Comparison of ENCODE assay signal across 1 cellular context in the genomic region with DNA sequence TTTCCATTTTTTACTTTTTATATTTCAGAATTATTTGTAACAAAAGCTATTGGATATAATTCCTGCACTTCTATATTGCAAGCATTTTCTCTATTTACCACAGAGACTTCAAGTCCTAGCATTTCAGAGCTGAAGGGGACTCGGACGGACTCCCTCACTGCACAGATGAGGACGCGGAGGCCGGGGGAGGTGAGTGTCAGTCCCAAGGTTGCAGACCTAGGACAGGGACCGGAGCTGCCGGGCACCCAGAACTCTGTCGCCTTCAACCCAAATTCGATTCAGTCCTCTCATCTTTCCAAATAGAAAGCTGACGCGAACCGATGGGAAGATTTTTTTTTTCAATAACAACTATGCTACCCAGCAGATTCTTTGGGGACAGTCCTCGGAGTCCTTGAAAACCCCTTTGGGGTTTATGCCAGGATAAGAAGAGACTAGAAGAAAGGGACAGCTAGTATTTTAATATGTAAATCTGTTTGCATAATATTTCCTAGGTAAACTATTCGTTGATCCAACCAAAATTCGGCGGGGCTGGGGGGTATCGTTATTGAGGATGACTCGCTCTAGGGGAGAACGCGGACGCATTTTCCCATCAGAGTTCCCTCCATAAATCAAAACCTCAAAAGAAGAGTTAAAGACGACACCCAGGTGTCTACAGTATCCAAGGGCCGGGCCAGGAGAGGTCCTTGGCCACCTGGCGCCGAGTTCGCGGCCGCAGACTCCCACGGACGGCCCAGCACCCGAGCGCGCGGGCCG.
TF ChIP-seq lines count a peak whose summit lies in the region.

No MANE protein-coding gene starts in this region.

TF ChIP-seq in HCT116, 20 proteins besides CTCF, POLR2A, EP300 and RAD21:
- TF ChIP-seq POLR2AphosphoS5 (IDR thresholded peaks at IDR 0.05; ENCODE audit: low read depth, low read length) = no peak
- TF ChIP-seq, protein P1, sequence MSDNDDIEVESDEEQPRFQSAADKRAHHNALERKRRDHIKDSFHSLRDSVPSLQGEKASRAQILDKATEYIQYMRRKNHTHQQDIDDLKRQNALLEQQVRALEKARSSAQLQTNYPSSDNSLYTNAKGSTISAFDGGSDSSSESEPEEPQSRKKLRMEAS (IDR thresholded peaks at IDR 0.05) = no peak
- no peak for TF ChIP-seq FOSL1 (IDR thresholded peaks at IDR 0.05; ENCODE audit: low read depth)
- TF ChIP-seq YY1 (IDR thresholded peaks at IDR 0.05; ENCODE audit: extremely low read depth, insufficient replicate concordance, low read depth, low read length) = no peak
- no peak for TF ChIP-seq CEBPB (IDR thresholded peaks at IDR 0.05; ENCODE audit: low read depth)
- no peak for TF ChIP-seq EGR1 (IDR thresholded peaks at IDR 0.05; ENCODE audit: low read depth)
- TF ChIP-seq, protein P2, sequence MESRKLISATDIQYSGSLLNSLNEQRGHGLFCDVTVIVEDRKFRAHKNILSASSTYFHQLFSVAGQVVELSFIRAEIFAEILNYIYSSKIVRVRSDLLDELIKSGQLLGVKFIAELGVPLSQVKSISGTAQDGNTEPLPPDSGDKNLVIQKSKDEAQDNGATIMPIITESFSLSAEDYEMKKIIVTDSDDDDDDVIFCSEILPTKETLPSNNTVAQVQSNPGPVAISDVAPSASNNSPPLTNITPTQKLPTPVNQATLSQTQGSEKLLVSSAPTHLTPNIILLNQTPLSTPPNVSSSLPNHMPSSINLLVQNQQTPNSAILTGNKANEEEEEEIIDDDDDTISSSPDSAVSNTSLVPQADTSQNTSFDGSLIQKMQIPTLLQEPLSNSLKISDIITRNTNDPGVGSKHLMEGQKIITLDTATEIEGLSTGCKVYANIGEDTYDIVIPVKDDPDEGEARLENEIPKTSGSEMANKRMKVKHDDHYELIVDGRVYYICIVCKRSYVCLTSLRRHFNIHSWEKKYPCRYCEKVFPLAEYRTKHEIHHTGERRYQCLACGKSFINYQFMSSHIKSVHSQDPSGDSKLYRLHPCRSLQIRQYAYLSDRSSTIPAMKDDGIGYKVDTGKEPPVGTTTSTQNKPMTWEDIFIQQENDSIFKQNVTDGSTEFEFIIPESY (IDR thresholded peaks at IDR 0.05; ENCODE audit: extremely low read depth, insufficient replicate concordance, low read length) = no peak
- TF ChIP-seq, protein P3, sequence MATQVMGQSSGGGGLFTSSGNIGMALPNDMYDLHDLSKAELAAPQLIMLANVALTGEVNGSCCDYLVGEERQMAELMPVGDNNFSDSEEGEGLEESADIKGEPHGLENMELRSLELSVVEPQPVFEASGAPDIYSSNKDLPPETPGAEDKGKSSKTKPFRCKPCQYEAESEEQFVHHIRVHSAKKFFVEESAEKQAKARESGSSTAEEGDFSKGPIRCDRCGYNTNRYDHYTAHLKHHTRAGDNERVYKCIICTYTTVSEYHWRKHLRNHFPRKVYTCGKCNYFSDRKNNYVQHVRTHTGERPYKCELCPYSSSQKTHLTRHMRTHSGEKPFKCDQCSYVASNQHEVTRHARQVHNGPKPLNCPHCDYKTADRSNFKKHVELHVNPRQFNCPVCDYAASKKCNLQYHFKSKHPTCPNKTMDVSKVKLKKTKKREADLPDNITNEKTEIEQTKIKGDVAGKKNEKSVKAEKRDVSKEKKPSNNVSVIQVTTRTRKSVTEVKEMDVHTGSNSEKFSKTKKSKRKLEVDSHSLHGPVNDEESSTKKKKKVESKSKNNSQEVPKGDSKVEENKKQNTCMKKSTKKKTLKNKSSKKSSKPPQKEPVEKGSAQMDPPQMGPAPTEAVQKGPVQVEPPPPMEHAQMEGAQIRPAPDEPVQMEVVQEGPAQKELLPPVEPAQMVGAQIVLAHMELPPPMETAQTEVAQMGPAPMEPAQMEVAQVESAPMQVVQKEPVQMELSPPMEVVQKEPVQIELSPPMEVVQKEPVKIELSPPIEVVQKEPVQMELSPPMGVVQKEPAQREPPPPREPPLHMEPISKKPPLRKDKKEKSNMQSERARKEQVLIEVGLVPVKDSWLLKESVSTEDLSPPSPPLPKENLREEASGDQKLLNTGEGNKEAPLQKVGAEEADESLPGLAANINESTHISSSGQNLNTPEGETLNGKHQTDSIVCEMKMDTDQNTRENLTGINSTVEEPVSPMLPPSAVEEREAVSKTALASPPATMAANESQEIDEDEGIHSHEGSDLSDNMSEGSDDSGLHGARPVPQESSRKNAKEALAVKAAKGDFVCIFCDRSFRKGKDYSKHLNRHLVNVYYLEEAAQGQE (IDR thresholded peaks at IDR 0.05; ENCODE audit: low read depth) = no peak
- TF ChIP-seq SIN3A (IDR thresholded peaks at IDR 0.05; ENCODE audit: low read depth) = no peak
- TF ChIP-seq SP1 (IDR thresholded peaks at IDR 0.05; ENCODE audit: low read depth) = no peak
- no peak for TF ChIP-seq JUND (IDR thresholded peaks at IDR 0.05)
- no peak for TF ChIP-seq ZFX (IDR thresholded peaks at IDR 0.05)
- TF ChIP-seq ELF1 (IDR thresholded peaks at IDR 0.05; ENCODE audit: borderline replicate concordance, low read depth) = no peak
- TF ChIP-seq EZH2phosphoT487 (IDR thresholded peaks at IDR 0.05; ENCODE audit: borderline replicate concordance) = no peak
- TF ChIP-seq ZNF274 (IDR thresholded peaks at IDR 0.05; ENCODE audit: low read depth, low read length) = no peak
- no peak for TF ChIP-seq SRF (IDR thresholded peaks at IDR 0.05; ENCODE audit: low read depth)
- TF ChIP-seq, protein P4, sequence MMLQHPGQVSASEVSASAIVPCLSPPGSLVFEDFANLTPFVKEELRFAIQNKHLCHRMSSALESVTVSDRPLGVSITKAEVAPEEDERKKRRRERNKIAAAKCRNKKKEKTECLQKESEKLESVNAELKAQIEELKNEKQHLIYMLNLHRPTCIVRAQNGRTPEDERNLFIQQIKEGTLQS (IDR thresholded peaks at IDR 0.05) = no peak
